Comparison of ENCODE assay signal across 8 cellular contexts in genomic region chr1:206658264-206658980, GRCh38. TPM values are rescaled to one million over a fixed set of nuclear protein-coding genes. Genes with fewer than 3 reads are reported as not detected.
DNase-seq lines count a peak whose midpoint lies in the region; ATAC-seq and TF ChIP-seq lines count a peak whose summit lies in the region.

No MANE protein-coding gene starts in this region.

- H3K27me3 Mint-ChIP-seq in central memory CD8-positive, alpha-beta T cell, result peaks cover 65% of the 10 kb centered on the region

- no peak overlapping the region for H4K8ac ChIP-seq in mesendoderm (ENCODE audit: low read depth, low read length)

- H3K27ac Mint-ChIP-seq in central memory CD8-positive, alpha-beta T cell (ENCODE audit: low read depth), result no peak overlapping the region

- no peak overlapping the region for H3K4me3 ChIP-seq in mesendoderm (ENCODE audit: low read length)
- no peak overlapping the region for H3K4me3 ChIP-seq in upper lobe of right lung

- H2BK120ac ChIP-seq in mesendoderm (ENCODE audit: low read depth, low read length), result no peak overlapping the region

- peak overlapping the region; percentile 52 for H3K56ac ChIP-seq in mesendoderm (ENCODE audit: low read length)

- peaks cover 7% of the 10 kb centered on the region for H3K4me1 ChIP-seq in mesendoderm (ENCODE audit: control insufficient read depth, low read depth, low read length)
- H3K4me1 ChIP-seq in upper lobe of right lung, result peaks cover 10% of the 10 kb centered on the region

- TF ChIP-seq CTCF in upper lobe of right lung (IDR thresholded peaks at IDR 0.05), result peak; percentile 81

- intact Hi-C loops in upper lobe of right lung (cut with DNase I), result no loop called here

- DNase-seq in COLO668 (lab: John Stamatoyannopoulos, UW; ENCODE audit: unreplicated experiment) (peak; percentile 26), T-helper 22 cell (ENCODE audit: low read depth) (peak; percentile 2), mesendoderm (peak; percentile 84), upper lobe of right lung (peak; percentile 74), left lobe of liver (ENCODE audit: low spot score) (no peak)
- peak; percentile 37 to 50 for DNase-seq in central memory CD8-positive, alpha-beta T cell (ENCODE audit: low spot score in 2 of 2)

- H3K27ac ChIP-seq in mesendoderm (ENCODE audit: low read depth, low read length) (no peak overlapping the region), upper lobe of right lung (no peak overlapping the region)

- WGBS in mesendoderm (ENCODE audit: extremely low coverage, insufficient coverage, low lambda C conversion rate), result no CpG with 5 or more reads among the region's 22 CpGs

- peak overlapping the region; percentile 48 for H3K9ac ChIP-seq in mesendoderm (ENCODE audit: low read length)

- peaks cover 6% of the 10 kb centered on the region for H3K4me1 Mint-ChIP-seq in central memory CD8-positive, alpha-beta T cell

- no peaks in the 10 kb centered on the region for H3K79me1 ChIP-seq in mesendoderm (ENCODE audit: low read length)

- no peak overlapping the region for H2BK15ac ChIP-seq in mesendoderm (replicated peaks; ENCODE audit: low read depth)

- H3K18ac ChIP-seq in mesendoderm (ENCODE audit: low read length), result peak overlapping the region; percentile 53

- peak overlapping the region; percentile 18 for H3K4me2 ChIP-seq in mesendoderm (ENCODE audit: low read length)

- H2AK5ac ChIP-seq in mesendoderm (ENCODE audit: low read length), result no peak overlapping the region

- ATAC-seq in HG03342 (IDR thresholded peaks at IDR 0.05; ENCODE audit: unreplicated experiment) (peak; percentile 62), upper lobe of right lung (peak; percentile 86), GM21381 (IDR thresholded peaks at IDR 0.05; ENCODE audit: unreplicated experiment) (no peak), left lobe of liver (no peak)
- ATAC-seq in central memory CD8-positive, alpha-beta T cell (replicated peaks; ENCODE audit: extremely low read depth, poor library complexity, severe bottlenecking), result peak; percentile 58

- H3K9me3 ChIP-seq in upper lobe of right lung, result no peaks in the 10 kb centered on the region

- H3K36me3 ChIP-seq in mesendoderm (ENCODE audit: control insufficient read depth, insufficient read depth, low read length) (no peaks in the 10 kb centered on the region), upper lobe of right lung (no peaks in the 10 kb centered on the region)

- H3K4ac ChIP-seq in mesendoderm (ENCODE audit: low read depth, low read length), result no peak overlapping the region

- no peak overlapping the region for H2BK5ac ChIP-seq in mesendoderm (ENCODE audit: low read length)

- H4K5ac ChIP-seq in mesendoderm (ENCODE audit: low read length), result no peak overlapping the region

- no peak overlapping the region for H3K23ac ChIP-seq in mesendoderm (ENCODE audit: low read length)

- H3K9me3 Mint-ChIP-seq in central memory CD8-positive, alpha-beta T cell, result no peaks in the 10 kb centered on the region

- H3K79me2 ChIP-seq in mesendoderm (ENCODE audit: control insufficient read depth, insufficient read depth, low read length), result no peaks in the 10 kb centered on the region

- no peaks in the 10 kb centered on the region for H3K27me3 ChIP-seq in mesendoderm (ENCODE audit: insufficient read depth, low read length, poor library complexity)
- no peaks in the 10 kb centered on the region for H3K27me3 ChIP-seq in upper lobe of right lung

- H3K4me3 Mint-ChIP-seq in central memory CD8-positive, alpha-beta T cell, result no peak overlapping the region

- no peaks in the 10 kb centered on the region for H3K36me3 Mint-ChIP-seq in central memory CD8-positive, alpha-beta T cell (ENCODE audit: insufficient read depth)

RNA-seq across cellular contexts. Expression of gene DYRK3, which starts 23.1 kb away (rescaled TPM):
- polyA plus RNA-seq in mesendoderm (2013, experiment 1 of 2), result 4.9 TPM
- 5.1 TPM for polyA plus RNA-seq in mesendoderm (2013, experiment 2 of 2)
- total RNA-seq in upper lobe of right lung (8.1 TPM), left lobe of liver (4.4 TPM)

RNA-seq across cellular contexts. Expression of gene MAPKAPK2, which starts 26.3 kb away (rescaled TPM):
- polyA plus RNA-seq in mesendoderm (2013, experiment 1 of 2), result 32.5 TPM
- 32.5 TPM for polyA plus RNA-seq in mesendoderm (2013, experiment 2 of 2)
- total RNA-seq in upper lobe of right lung (92.3 TPM), left lobe of liver (41.0 TPM)

RNA-seq across cellular contexts. Expression of gene EIF2D, which starts 46.2 kb away (rescaled TPM):
- 24.1 TPM for polyA plus RNA-seq in mesendoderm (2013, experiment 1 of 2)
- 24.8 TPM for polyA plus RNA-seq in mesendoderm (2013, experiment 2 of 2)
- total RNA-seq in upper lobe of right lung (49.8 TPM), left lobe of liver (19.2 TPM)

Comparison
In these comparisons a context has a peak if more than half of its experiments do, and no peak if none do; other contexts are left out.
1. ATAC-seq: peak in HG03342 (single experiment), central memory CD8-positive, alpha-beta T cell (single experiment) and upper lobe of right lung (single experiment); none in GM21381 (single experiment) and left lobe of liver (single experiment).